26 cellular contexts compared by ENCODE assay signal in genomic region chr11:45902452-45903380, GRCh38. TPM values are rescaled to one million over a fixed set of nuclear protein-coding genes. Genes with fewer than 3 reads are reported as not detected.
"Had no signal": no experiment of that assay in that cellular context is flagged by ENCODE, and none has a peak within 500 bp of the region (broad histone marks: within the 10 kb centered on the region; RNA-seq: fewer than 3 reads in every experiment).

No MANE protein-coding gene starts in this region.

- H3K4me1 ChIP-seq: psoas muscle had no signal

- H3K27ac Mint-ChIP-seq: immature natural killer cell; naive thymus-derived CD4-positive, alpha-beta T cell; nephron progenitor cell; stimulated activated naive B cell treated with anti-CD40 and anti-IgM and Interleukin-4, amounts not matched to agents 10 μg/mL and 1 μg/mL and 100 μg/mL, for 72 hours; type B pancreatic cell had no signal

- H3K27me3 ChIP-seq: esophagus muscularis mucosa had no signal

- H3K36me3 Mint-ChIP-seq: immature natural killer cell; naive thymus-derived CD4-positive, alpha-beta T cell; type B pancreatic cell had no signal

- H3K27me3 Mint-ChIP-seq: type B pancreatic cell had no signal

- H3K4me3 Mint-ChIP-seq: naive thymus-derived CD4-positive, alpha-beta T cell had no signal

- ATAC-seq: effector memory CD8-positive, alpha-beta T cell; gastrocnemius medialis; left colon; left ventricle myocardium superior; naive thymus-derived CD4-positive, alpha-beta T cell; psoas muscle; stimulated activated naive B cell treated with anti-CD40 and anti-IgM and Interleukin-4, amounts not matched to agents 10 μg/mL and 1 μg/mL and 100 μg/mL, for 72 hours; stimulated activated naive CD8-positive, alpha-beta T cell treated with anti-CD3 and anti-CD28 coated beads, Interleukin-15, amount 100 ng/mL, for 72 hours had no signal

- H3K36me3 ChIP-seq: gastrocnemius medialis, neutrophil had no signal

- H3K4me3 ChIP-seq: esophagus muscularis mucosa, gastrocnemius medialis, lung, psoas muscle, spleen had no signal

- DNase-seq: effector memory CD8-positive, alpha-beta T cell; gastrocnemius medialis; immature natural killer cell; left colon; left ventricle myocardium superior; naive thymus-derived CD4-positive, alpha-beta T cell; nephron progenitor cell; psoas muscle; retina; spleen; stimulated activated CD4-positive, alpha-beta T cell treated with anti-CD3 and anti-CD28 coated beads, Interleukin-15, amount 100 ng/mL, for 24 hours; stimulated activated CD4-positive, alpha-beta T cell treated with anti-CD3 and anti-CD28 coated beads, Interleukin-1b, Interleukin-23, amount 100 ng/mL, for 48 hours; stimulated activated CD4-positive, alpha-beta T cell treated with anti-CD3 and anti-CD28 coated beads, Interleukin-4, amount 100 ng/mL, for 24 hours; stimulated activated naive B cell treated with anti-CD40 and anti-IgM and Interleukin-4, amounts not matched to agents 10 μg/mL and 1 μg/mL and 100 μg/mL, for 72 hours; stimulated activated naive CD8-positive, alpha-beta T cell treated with anti-CD3 and anti-CD28 coated beads, Interleukin-15, amount 100 ng/mL, for 72 hours had no signal

- H3K9me3 Mint-ChIP-seq: effector memory CD8-positive, alpha-beta T cell; immature natural killer cell; nephron progenitor cell; stimulated activated naive B cell treated with anti-CD40 and anti-IgM and Interleukin-4, amounts not matched to agents 10 μg/mL and 1 μg/mL and 100 μg/mL, for 72 hours; stimulated activated naive CD8-positive, alpha-beta T cell treated with anti-CD3 and anti-CD28 coated beads, Interleukin-15, amount 100 ng/mL, for 72 hours; type B pancreatic cell had no signal

- H3K9me3 ChIP-seq: esophagus muscularis mucosa, gastrocnemius medialis, neutrophil, psoas muscle, spleen had no signal

- H3K27ac ChIP-seq: epithelial cell of prostate, esophagus muscularis mucosa, gastrocnemius medialis, neutrophil, psoas muscle, spleen had no signal

RNA-seq across cellular contexts. Expression of gene FREY1, which starts 4.4 kb away (rescaled TPM):
- total RNA-seq: gastrocnemius medialis, sciatic nerve had no signal
- polyA plus RNA-seq: immature natural killer cell; naive thymus-derived CD4-positive, alpha-beta T cell had no signal

RNA-seq across cellular contexts. Expression of gene MAPK8IP1, which starts 17.3 kb away (rescaled TPM):
- polyA plus RNA-seq: naive thymus-derived CD4-positive, alpha-beta T cell had no signal

RNA-seq across cellular contexts. Expression of gene LARGE2, which starts 19.7 kb away (rescaled TPM):
- total RNA-seq: fibroblast of villous mesenchyme, gastrocnemius medialis, left ventricle myocardium superior, mesenteric fat pad, osteoblast, psoas muscle, skeletal muscle tissue, subcutaneous adipose tissue had no signal
